Comparison of ENCODE assay signal across 26 cellular contexts in genomic region chr12:27794818-27795584, GRCh38. TPM values are rescaled to one million over a fixed set of nuclear protein-coding genes. Genes with fewer than 3 reads are reported as not detected.
DNase-seq lines count a peak whose midpoint lies in the region; ATAC-seq, FAIRE-seq and TF ChIP-seq lines count a peak whose summit lies in the region.
"Had no signal": no experiment of that assay in that cellular context is flagged by ENCODE, and none has a peak within 500 bp of the region (broad histone marks: within the 10 kb centered on the region; RNA-seq: fewer than 3 reads in every experiment).

No MANE protein-coding gene starts in this region.

- peak; percentile 43 for DNase-seq in NCI-H82 (lab: John Stamatoyannopoulos, UW)
- DNase-seq in NCI-H82 treated with DMSO at 0.1 percent for 48 hours (lab: John Stamatoyannopoulos, UW; ENCODE audit: unreplicated experiment), result no peak
- no peak for DNase-seq in HTR-8/SVneo (ENCODE audit: insufficient read length, low spot score)
- DNase-seq in ascending aorta (ENCODE audit: low spot score in 2 of 2), result peak in 1 of 2 donors; percentile 35
- DNase-seq in sciatic nerve (ENCODE audit: low spot score), result no peak
- no peak for DNase-seq in posterior cingulate gyrus
- DNase-seq: activated CD8-positive, alpha-beta memory T cell treated with anti-CD3 and anti-CD28 coated beads for 24 hours; activated T-cell treated with anti-CD3 and anti-CD28 coated beads, Interleukin-2, amount 50 U/mL, for 4 hours; adrenal gland; dermis blood vessel endothelial cell; DMS53; KG1; left ventricle myocardium inferior; NCI-H2171 treated with DMSO at 0.1 percent for 48 hours; NCI-H524 treated with DMSO at 0.1 percent for 48 hours; SK-N-SH; T1000 had no signal

- H3K4me3 ChIP-seq in ascending aorta, result no peak overlapping the region
- H3K4me3 ChIP-seq: adrenal gland, left ventricle myocardium inferior had no signal

- no peaks in the 10 kb centered on the region for H3K27me3 ChIP-seq in ascending aorta
- H3K27me3 ChIP-seq: adrenal gland had no signal

- FAIRE-seq in HTR-8/SVneo (lab: Jason Lieb, UNC), result peak; percentile 83
- FAIRE-seq: endothelial cell of umbilical vein had no signal

- TF ChIP-seq CTCF in ascending aorta (IDR thresholded peaks at IDR 0.05), result no peak

- peaks cover 54 to 77% of the 10 kb centered on the region in 2 donors for H3K36me3 ChIP-seq in ascending aorta

- peak overlapping the region; percentile 31 to 36 for H3K27ac ChIP-seq in ascending aorta
- H3K27ac ChIP-seq: 22Rv1, adrenal gland, left ventricle myocardium inferior had no signal

- ATAC-seq in sciatic nerve (peak; percentile 81), HG03432 (IDR thresholded peaks at IDR 0.05; ENCODE audit: unreplicated experiment) (no peak), HG03521 (IDR thresholded peaks at IDR 0.05; ENCODE audit: unreplicated experiment) (no peak)
- ATAC-seq: activated T-cell treated with anti-CD3 and anti-CD28 coated beads, Interleukin-2, amount 50 U/mL, for 4 hours; HCT116 had no signal

- intact Hi-C loops in ascending aorta (cut with DNase I) (no loop called here), sciatic nerve (cut with DNase I) (no loop called here), posterior cingulate gyrus (cut with DNase I) (no loop called here)

- H3K9me3 ChIP-seq in ascending aorta, result no peaks in the 10 kb centered on the region
- H3K9me3 ChIP-seq: adrenal gland, left ventricle myocardium inferior, SK-N-SH had no signal

- H3K4me1 ChIP-seq in ascending aorta, result peaks cover 0 to 4% of the 10 kb centered on the region in 2 donors
- H3K4me1 ChIP-seq: adrenal gland, left ventricle myocardium inferior had no signal

RNA-seq across cellular contexts. Expression of gene MANSC4, which starts 15.0 kb away (rescaled TPM):
- not detected for total RNA-seq in ascending aorta
- total RNA-seq in sciatic nerve, result not detected
- total RNA-seq: activated T-cell treated with anti-CD3 and anti-CD28 coated beads, Interleukin-2, amount 50 U/mL, for 4 hours; adrenal gland; cardiac septum; dermis blood vessel endothelial cell; endothelial cell of umbilical vein; left ventricle myocardium inferior; mononuclear cell; neural crest cell; RPMI7951 had no signal

RNA-seq across cellular contexts. Expression of gene KLHL42, which starts 15.0 kb away (rescaled TPM):
- total RNA-seq in ascending aorta, result 36.7 TPM
- total RNA-seq in sciatic nerve, result 31.8 TPM
